In genomic region chr5:33936004-33936380, GRCh38 we compare ENCODE assay signal across 8 cellular contexts. TPM values are rescaled to one million over a fixed set of nuclear protein-coding genes. Genes with fewer than 3 reads are reported as not detected.
A peak's percentile ranks its signal among the peaks of the same experiment; 100 is the strongest.
DNase-seq lines count a peak whose midpoint lies in the region; ATAC-seq and TF ChIP-seq lines count a peak whose summit lies in the region.

No MANE protein-coding gene starts in this region.

- no peaks in the 10 kb centered on the region for H3K36me3 ChIP-seq in SK-N-MC (ENCODE audit: insufficient read depth, low read length)
- H3K36me3 ChIP-seq in kidney epithelial cell (ENCODE audit: control insufficient read depth, insufficient read depth, low read length), result no peaks in the 10 kb centered on the region

- no peak for TF ChIP-seq CTCF in kidney epithelial cell (IDR thresholded peaks at IDR 0.05; ENCODE audit: insufficient read depth, low read length, poor library complexity, severe bottlenecking)

- POLR2A ChIA-PET in HEK293T (lab: Yijun Ruan, JAX), result interaction anchor here (1.6 kb wide), 1 partner anchor 495 kb away, joined by 4 read pairs; the partner anchor contains the start of gene TARS1

- peaks cover 34% of the 10 kb centered on the region for H3K27me3 ChIP-seq in kidney epithelial cell (ENCODE audit: control insufficient read depth, insufficient read depth, low read length)

- peak; percentile 86 for DNase-seq in COLO668 (lab: John Stamatoyannopoulos, UW; ENCODE audit: unreplicated experiment)
- DNase-seq in HEK293T (ENCODE audit: extremely low spot score), result peak; percentile 32
- DNase-seq in SK-N-MC (ENCODE audit: low read depth, low spot score), result no peak
- DNase-seq in caudate nucleus (lab: John Stamatoyannopoulos, UW), result peak in 32 of 61 donors; percentile 3 to 44 (median 16)
- DNase-seq in kidney epithelial cell (ENCODE audit: low read depth), result no peak
- DNase-seq in stimulated activated CD4-positive, alpha-beta T cell treated with anti-CD3 and anti-CD28 coated beads, Interleukin-2, amount 100 ng/mL, for 24 hours, result peak; percentile 30 to 62
- DNase-seq in NCI-H69 (lab: John Stamatoyannopoulos, UW), result no peak

- CTCF ChIA-PET in HEK293T (lab: Yijun Ruan, JAX), result no interaction called here

- H3K27ac ChIP-seq in SK-N-MC, result no peak overlapping the region
- H3K27ac ChIP-seq in caudate nucleus (ENCODE audit: low read depth, low read length), result no peak overlapping the region

- H3K4me3 ChIP-seq in SK-N-MC, result peak overlapping the region; percentile 19; the same call in 1 of the 2 replicates
- peak overlapping the region; percentile 24 for H3K4me3 ChIP-seq in kidney epithelial cell (ENCODE audit: low read depth, low read length)

- no peak for ATAC-seq in GM21360 (IDR thresholded peaks at IDR 0.05; ENCODE audit: unreplicated experiment)

- no peaks in the 10 kb centered on the region for H3K9me3 ChIP-seq in SK-N-MC (ENCODE audit: low read depth, low read length)

- no peak overlapping the region for H3K9ac ChIP-seq in SK-N-MC (ENCODE audit: insufficient read length)

TF ChIP-seq in HEK293T, 16 proteins besides CTCF, POLR2A, EP300 and RAD21:
- TF ChIP-seq SP1 (IDR thresholded peaks at IDR 0.05) (no peak), NFRKB (IDR thresholded peaks at IDR 0.05) (no peak), FOXA1 (IDR thresholded peaks at IDR 0.05) (no peak), HDGF (IDR thresholded peaks at IDR 0.05; ENCODE audit: borderline replicate concordance) (no peak), ZNF384 (IDR thresholded peaks at IDR 0.05) (no peak), ELF4 (IDR thresholded peaks at IDR 0.05) (no peak), CTBP1 (IDR thresholded peaks at IDR 0.05; ENCODE audit: borderline replicate concordance) (no peak), TARDBP (IDR thresholded peaks at IDR 0.05) (no peak), FOXM1 (IDR thresholded peaks at IDR 0.05; ENCODE audit: borderline replicate concordance) (no peak), ARNT (IDR thresholded peaks at IDR 0.05) (no peak), SUZ12 (IDR thresholded peaks at IDR 0.05) (no peak), PKNOX1 (IDR thresholded peaks at IDR 0.05) (no peak), L3MBTL2 (conservative IDR thresholded peaks at IDR 0.05) (no peak), FOXK2 (IDR thresholded peaks at IDR 0.05) (no peak), BHLHE40 (IDR thresholded peaks at IDR 0.05; ENCODE audit: borderline replicate concordance) (no peak), LEF1 (IDR thresholded peaks at IDR 0.05; ENCODE audit: borderline replicate concordance) (no peak)

RNA-seq across cellular contexts. Expression of gene RXFP3, which starts 0.2 kb away (rescaled TPM):
- total RNA-seq in kidney epithelial cell, result 0.82 TPM in 1 of 2 replicates, not detected in the other

RNA-seq across cellular contexts. Expression of gene ADAMTS12, which starts 44.2 kb away (rescaled TPM):
- total RNA-seq in kidney epithelial cell, result 3.4 and 4.1 TPM in 2 replicates

RNA-seq across cellular contexts. Expression of gene SLC45A2, which starts 48.5 kb away (rescaled TPM):
- not detected in 2 replicates for total RNA-seq in kidney epithelial cell

Comparison
In these comparisons a context has a peak if more than half of its experiments do, and no peak if none do; other contexts are left out.
1. DNase-seq: peak in COLO668 (single experiment), HEK293T (single experiment), caudate nucleus (32 of 61) and stimulated activated CD4-positive, alpha-beta T cell treated with anti-CD3 and anti-CD28 coated beads, Interleukin-2, amount 100 ng/mL, for 24 hours (2 of 2); none in SK-N-MC (single experiment), kidney epithelial cell (single experiment) and NCI-H69 (single experiment).